In genomic region chr14:90483551-90483950, GRCh38 we compare ENCODE assay signal across 10 cellular contexts.
DNase-seq lines count a peak whose midpoint lies in the region; ATAC-seq lines count a peak whose summit lies in the region.
"Had no signal": no experiment of that assay in that cellular context is flagged by ENCODE, and none has a peak within 500 bp of the region (broad histone marks: within the 10 kb centered on the region; RNA-seq: fewer than 3 reads in every experiment).

No MANE protein-coding gene starts in this region.

- ATAC-seq in HG03565 (IDR thresholded peaks at IDR 0.05; ENCODE audit: unreplicated experiment) (no peak), HG02571 (IDR thresholded peaks at IDR 0.05; ENCODE audit: unreplicated experiment) (no peak), GM21390 (IDR thresholded peaks at IDR 0.05; ENCODE audit: unreplicated experiment) (no peak)
- ATAC-seq: WTC11 had no signal

- DNase-seq in HPDE6-E6E7 (ENCODE audit: extremely low spot score), result peak; percentile 39
- DNase-seq in NCI-H510A treated with DMSO at 0.1 percent for 48 hours (lab: John Stamatoyannopoulos, UW), result peak; percentile 80
- DNase-seq in cerebellar cortex (ENCODE audit: low spot score), result peak; percentile 35
- peak; percentile 27 for DNase-seq in stimulated activated CD4-positive, alpha-beta T cell treated with anti-CD3 and anti-CD28 coated beads, Interleukin-2, amount 100 ng/mL, for 4 hours (ENCODE audit: low read depth)
- DNase-seq: dorsolateral prefrontal cortex, NCI-H446 treated with DMSO at 0.1 percent for 48 hours had no signal

Comparison
In these comparisons a context has a peak if more than half of its experiments do, and no peak if none do; other contexts are left out.
1. DNase-seq: peak in every context shown above with its lines; median percentile 80 in NCI-H510A treated with DMSO at 0.1 percent for 48 hours; 39 in HPDE6-E6E7; 35 in cerebellar cortex; 27 in stimulated activated CD4-positive, alpha-beta T cell treated with anti-CD3 and anti-CD28 coated beads, Interleukin-2, amount 100 ng/mL, for 4 hours.